ENCODE assay signal across 14 cellular contexts in the genomic region with DNA sequence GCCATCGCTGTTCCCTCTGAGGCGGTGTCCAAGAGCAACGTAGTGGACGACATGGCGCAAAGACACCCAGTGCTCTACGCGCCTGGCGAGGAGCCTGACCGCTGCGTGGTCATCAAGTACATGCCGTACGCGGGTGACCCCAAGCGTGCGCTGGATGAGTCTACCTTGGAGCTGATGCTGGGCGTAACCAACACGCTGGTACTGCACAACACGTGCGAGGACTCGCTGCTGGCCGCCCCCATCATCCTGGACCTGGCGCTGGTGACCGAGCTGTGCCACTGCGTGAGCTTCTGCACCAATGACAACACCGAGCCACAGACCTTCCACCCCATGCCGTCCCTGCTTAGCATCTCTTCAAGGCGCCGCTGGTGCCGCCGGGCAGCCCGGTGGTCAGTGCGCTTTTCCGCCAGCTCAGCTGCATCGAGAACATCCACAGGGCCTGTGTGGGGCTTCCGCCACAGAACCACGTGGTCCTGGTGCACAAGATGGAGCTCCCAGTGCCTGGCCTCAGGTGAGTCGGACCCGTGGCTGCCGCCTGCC.
DNase-seq lines count a peak whose midpoint lies in the region; ATAC-seq and TF ChIP-seq lines count a peak whose summit lies in the region.
"Had no signal": no experiment of that assay in that cellular context is flagged by ENCODE, and none has a peak within 500 bp of the region (broad histone marks: within the 10 kb centered on the region; RNA-seq: fewer than 3 reads in every experiment).

No MANE protein-coding gene starts in this region.

- H3K27ac Mint-ChIP-seq in naive thymus-derived CD4-positive, alpha-beta T cell = no peak overlapping the region
- H3K27ac Mint-ChIP-seq: B cell; CD8-positive, alpha-beta T cell; HFFc6; IgD-negative memory B cell had no signal

- DNase-seq in H7 = peak; percentile 22
- DNase-seq in naive thymus-derived CD4-positive, alpha-beta T cell = peak in 1 of 9 donors; percentile 2
- no peak for DNase-seq in testis
- no peak for DNase-seq in NCI-H2107 treated with DMSO at 0.1 percent for 48 hours (lab: John Stamatoyannopoulos, UW; ENCODE audit: unreplicated experiment)
- no peak for DNase-seq in activated CD4-positive, alpha-beta T cell treated with anti-CD3 and anti-CD28 coated beads, Interleukin-2, amount 50 U/mL, for 48 hours
- DNase-seq: Calu3; CD8-positive, alpha-beta T cell; DMS79 treated with DMSO at 0.1 percent for 48 hours; HFFc6 had no signal

- CTCF ChIA-PET in naive thymus-derived CD4-positive, alpha-beta T cell (lab: Charles Lee) = no interaction called here

- peaks cover 0 to 5% (median 0%) of the 10 kb centered on the region in 5 donors for H3K36me3 Mint-ChIP-seq in naive thymus-derived CD4-positive, alpha-beta T cell
- H3K36me3 Mint-ChIP-seq: CD8-positive, alpha-beta T cell; IgD-negative memory B cell had no signal

- H3K36me3 ChIP-seq in H7 (replicated peaks; ENCODE audit: control insufficient read depth, insufficient read depth, low read length) = no peaks in the 10 kb centered on the region
- H3K36me3 ChIP-seq in naive thymus-derived CD4-positive, alpha-beta T cell (ENCODE audit: control insufficient read depth in 2 of 3, insufficient read depth in 3 of 3, low read length in 3 of 3) = no peaks in the 10 kb centered on the region
- H3K36me3 ChIP-seq in testis (ENCODE audit: low read depth, missing control alignments) = no peaks in the 10 kb centered on the region
- H3K36me3 ChIP-seq: BLaER1 treated with 17β-estradiol and CSF1 and Interleukin-3, amounts not matched to agents 10 nM and 100 nM had no signal

- H3K4me1 ChIP-seq in naive thymus-derived CD4-positive, alpha-beta T cell (ENCODE audit: control insufficient read depth in 2 of 2, insufficient read depth in 2 of 2, low read length in 2 of 2) = no peaks in the 10 kb centered on the region
- no peaks in the 10 kb centered on the region for H3K4me1 ChIP-seq in testis

- peaks cover 0 to 8% (median 4%) of the 10 kb centered on the region in 5 donors for H3K27me3 Mint-ChIP-seq in naive thymus-derived CD4-positive, alpha-beta T cell
- H3K27me3 Mint-ChIP-seq: B cell, IgD-negative memory B cell had no signal

- H3K27ac ChIP-seq in naive thymus-derived CD4-positive, alpha-beta T cell (ENCODE audit: low read depth, low read length) = no peak overlapping the region
- no peak overlapping the region for H3K27ac ChIP-seq in testis
- H3K27ac ChIP-seq: BLaER1 treated with 17β-estradiol and CSF1 and Interleukin-3, amounts not matched to agents 10 nM and 100 nM had no signal

- intact Hi-C loops in naive thymus-derived CD4-positive, alpha-beta T cell (cut with micrococcal nuclease) = no loop called here
- intact Hi-C loops in testis (cut with DNase I; ENCODE audit: low total_unique reads) = no loop called here

- POLR2A ChIA-PET in naive thymus-derived CD4-positive, alpha-beta T cell (lab: Charles Lee) = no interaction called here

- H3K9me3 ChIP-seq in naive thymus-derived CD4-positive, alpha-beta T cell (ENCODE audit: control insufficient read depth in 2 of 3, low read length in 3 of 3) = peaks cover 0 to 3% (median 0%) of the 10 kb centered on the region in 3 experiments
- H3K9me3 ChIP-seq in testis = no peaks in the 10 kb centered on the region

- WGBS in testis, 2 donors = 71 to 88% methylated on average over 25 to 39 of the region's 39 CpGs

- peak; percentile 26 for ATAC-seq in naive thymus-derived CD4-positive, alpha-beta T cell
- ATAC-seq in HG03039 (IDR thresholded peaks at IDR 0.05; ENCODE audit: unreplicated experiment) = no peak
- ATAC-seq: CD8-positive, alpha-beta T cell; HepG2 had no signal

- peaks cover 0 to 5% (median 0%) of the 10 kb centered on the region in 11 donors for H3K9me3 Mint-ChIP-seq in naive thymus-derived CD4-positive, alpha-beta T cell
- H3K9me3 Mint-ChIP-seq: CD8-positive, alpha-beta T cell; HFFc6 had no signal

- TF ChIP-seq POLR2A in testis (IDR thresholded peaks at IDR 0.05) = no peak

- H3K4me1 Mint-ChIP-seq in naive thymus-derived CD4-positive, alpha-beta T cell = peaks cover 0 to 1% (median 0%) of the 10 kb centered on the region in 7 donors
- H3K4me1 Mint-ChIP-seq: B cell, IgD-negative memory B cell had no signal

- H3K4me3 ChIP-seq in H7 (ENCODE audit: insufficient read depth, low read depth, low read length) (no peak overlapping the region), testis (peak overlapping the region; percentile 46 to 58)
- no peak overlapping the region for H3K4me3 ChIP-seq in naive thymus-derived CD4-positive, alpha-beta T cell (ENCODE audit: low read length)
- H3K4me3 ChIP-seq: BLaER1 treated with 17β-estradiol and CSF1 and Interleukin-3, amounts not matched to agents 10 nM and 100 nM had no signal

- H3K27me3 ChIP-seq in H7 (ENCODE audit: control insufficient read depth, insufficient read depth, low read length) (no peaks in the 10 kb centered on the region), testis (no peaks in the 10 kb centered on the region)
- H3K27me3 ChIP-seq in naive thymus-derived CD4-positive, alpha-beta T cell (ENCODE audit: control insufficient read depth in 2 of 2, insufficient read depth in 2 of 2, low read length in 2 of 2) = no peaks in the 10 kb centered on the region
- H3K27me3 ChIP-seq: BLaER1 treated with 17β-estradiol and CSF1 and Interleukin-3, amounts not matched to agents 10 nM and 100 nM had no signal

- H3K4me3 Mint-ChIP-seq in naive thymus-derived CD4-positive, alpha-beta T cell = no peak overlapping the region
- H3K4me3 Mint-ChIP-seq: B cell; CD8-positive, alpha-beta T cell; HFFc6; IgD-negative memory B cell had no signal

- TF ChIP-seq CTCF in testis (IDR thresholded peaks at IDR 0.05) = no peak

Comparison
In these comparisons a context has a peak if more than half of its experiments do, and no peak if none do; other contexts are left out.
1. H3K4me3 ChIP-seq: peak in testis (2 of 2); none in H7 (single experiment) and naive thymus-derived CD4-positive, alpha-beta T cell (single experiment).